ENCODE assay signal across 10 cellular contexts in the genomic region with DNA sequence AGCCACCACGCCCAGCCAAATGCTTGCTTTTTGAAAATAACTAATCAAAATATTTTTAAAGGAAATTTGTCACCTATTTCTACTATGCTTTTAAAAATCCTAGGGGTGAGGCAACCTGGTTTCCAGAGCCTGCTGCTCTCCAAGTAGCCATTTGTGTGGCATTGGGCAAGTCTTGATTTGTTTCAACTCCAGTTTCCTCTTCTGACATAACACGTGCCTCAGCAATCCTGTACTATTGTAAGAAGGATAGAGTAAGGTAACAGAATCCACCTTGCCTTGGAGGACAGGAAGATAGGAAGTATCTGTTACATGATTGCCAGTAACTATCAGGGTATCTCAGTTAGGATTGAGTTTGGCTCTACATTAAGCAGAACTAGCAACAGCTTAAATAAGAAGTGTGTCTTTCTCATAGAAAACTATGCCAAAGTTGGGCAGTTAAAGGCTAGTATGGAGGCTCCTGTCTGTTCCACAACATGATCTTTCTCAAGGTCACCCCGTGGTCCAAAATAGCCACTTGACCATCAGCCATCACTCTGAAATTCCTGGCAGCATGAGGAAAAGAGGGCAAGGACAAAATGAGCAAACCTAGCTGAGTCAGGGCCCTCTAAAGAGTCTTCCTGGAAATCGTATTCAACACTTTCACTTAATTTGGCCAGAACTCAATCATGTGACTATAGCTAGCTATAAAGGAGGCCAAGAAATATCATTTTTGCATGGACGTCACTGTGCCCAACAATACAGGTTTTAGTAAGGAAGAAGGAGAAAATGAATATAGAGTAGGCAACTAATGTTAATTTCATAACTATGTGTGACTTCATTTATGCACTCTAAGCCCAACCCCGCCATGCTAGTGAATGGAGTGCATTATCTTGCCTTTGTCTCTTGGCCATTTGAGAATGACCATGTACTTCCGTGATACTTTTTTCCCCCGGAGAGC.
DNase-seq lines count a peak whose midpoint lies in the region; ATAC-seq and TF ChIP-seq lines count a peak whose summit lies in the region.
"Had no signal": no experiment of that assay in that cellular context is flagged by ENCODE, and none has a peak within 500 bp of the region (broad histone marks: within the 10 kb centered on the region; RNA-seq: fewer than 3 reads in every experiment).

No MANE protein-coding gene starts in this region.

- ATAC-seq in activated CD4-positive, alpha-beta T cell treated with anti-CD3 and anti-CD28 coated beads for 36 hours: peak; percentile 49
- ATAC-seq in left cardiac atrium (peak; percentile 74 to 80), GM21381 (IDR thresholded peaks at IDR 0.05; ENCODE audit: unreplicated experiment) (no peak), GM19023 (IDR thresholded peaks at IDR 0.05; ENCODE audit: unreplicated experiment) (no peak)
- peak; percentile 87 for ATAC-seq in stimulated activated effector memory CD8-positive, alpha-beta T cell treated with anti-CD3 and anti-CD28 coated beads, Interleukin-12 subunit alpha, Interleukin-12 subunit beta, amount 100 ng/mL, for 72 hours

- intact Hi-C loops in activated CD4-positive, alpha-beta T cell treated with anti-CD3 and anti-CD28 coated beads for 36 hours (cut with DNase I, micrococcal nuclease): no loop called here
- intact Hi-C loops in ascending aorta (cut with DNase I): no loop called here
- intact Hi-C loops in left cardiac atrium (cut with DNase I): no loop called here

- peak overlapping the region; percentile 26 to 30 for H3K27ac ChIP-seq in ascending aorta

- no peak overlapping the region for H3K4me3 ChIP-seq in ascending aorta

- H3K4me3 Mint-ChIP-seq in activated CD4-positive, alpha-beta T cell treated with anti-CD3 and anti-CD28 coated beads for 36 hours: no peak overlapping the region
- no peak overlapping the region for H3K4me3 Mint-ChIP-seq in stimulated activated effector memory CD8-positive, alpha-beta T cell treated with anti-CD3 and anti-CD28 coated beads, Interleukin-12 subunit alpha, Interleukin-12 subunit beta, amount 100 ng/mL, for 72 hours
- H3K4me3 Mint-ChIP-seq: type B pancreatic cell had no signal

- H3K4me1 Mint-ChIP-seq in activated CD4-positive, alpha-beta T cell treated with anti-CD3 and anti-CD28 coated beads for 36 hours: peaks cover 23% of the 10 kb centered on the region
- peaks cover 17% of the 10 kb centered on the region for H3K4me1 Mint-ChIP-seq in stimulated activated effector memory CD8-positive, alpha-beta T cell treated with anti-CD3 and anti-CD28 coated beads, Interleukin-12 subunit alpha, Interleukin-12 subunit beta, amount 100 ng/mL, for 72 hours

- no peak for TF ChIP-seq CTCF in ascending aorta (IDR thresholded peaks at IDR 0.05)

- H3K9me3 ChIP-seq in ascending aorta: no peaks in the 10 kb centered on the region

- no peak for DNase-seq in activated CD4-positive, alpha-beta T cell treated with anti-CD3 and anti-CD28 coated beads for 36 hours
- no peak for DNase-seq in activated CD4-positive, alpha-beta T cell treated with anti-CD3 and anti-CD28 coated beads, Interleukin-2, amount 50 U/mL, for 48 hours
- DNase-seq in ascending aorta (ENCODE audit: low spot score in 2 of 2): no peak
- DNase-seq in left cardiac atrium: no peak
- peak in 1 of 2 donors; percentile 54 for DNase-seq in stimulated activated effector memory CD8-positive, alpha-beta T cell treated with anti-CD3 and anti-CD28 coated beads, Interleukin-12 subunit alpha, Interleukin-12 subunit beta, amount 100 ng/mL, for 72 hours (ENCODE audit: low spot score in 2 of 2)
- no peak for DNase-seq in NCI-H524 treated with DMSO at 0.1 percent for 48 hours (lab: John Stamatoyannopoulos, UW)
- DNase-seq: NCI-H446 had no signal

- H3K36me3 ChIP-seq in ascending aorta: peaks cover 21 to 22% of the 10 kb centered on the region in 2 donors

- POLR2A ChIA-PET in activated CD4-positive, alpha-beta T cell treated with anti-CD3 and anti-CD28 coated beads for 36 hours (lab: Charles Lee): no interaction called here

- peak overlapping the region; percentile 72 for H3K27ac Mint-ChIP-seq in activated CD4-positive, alpha-beta T cell treated with anti-CD3 and anti-CD28 coated beads for 36 hours
- peak overlapping the region; percentile 4 for H3K27ac Mint-ChIP-seq in stimulated activated effector memory CD8-positive, alpha-beta T cell treated with anti-CD3 and anti-CD28 coated beads, Interleukin-12 subunit alpha, Interleukin-12 subunit beta, amount 100 ng/mL, for 72 hours
- H3K27ac Mint-ChIP-seq: type B pancreatic cell had no signal

- peaks cover 4% of the 10 kb centered on the region in 2 donors for H3K4me1 ChIP-seq in ascending aorta

- H3K27me3 ChIP-seq in ascending aorta: no peaks in the 10 kb centered on the region

- no peaks in the 10 kb centered on the region for H3K27me3 Mint-ChIP-seq in activated CD4-positive, alpha-beta T cell treated with anti-CD3 and anti-CD28 coated beads for 36 hours
- H3K27me3 Mint-ChIP-seq: type B pancreatic cell had no signal

- H3K36me3 Mint-ChIP-seq in activated CD4-positive, alpha-beta T cell treated with anti-CD3 and anti-CD28 coated beads for 36 hours (ENCODE audit: low read depth): peaks cover 27% of the 10 kb centered on the region
- peaks cover 39% of the 10 kb centered on the region for H3K36me3 Mint-ChIP-seq in stimulated activated effector memory CD8-positive, alpha-beta T cell treated with anti-CD3 and anti-CD28 coated beads, Interleukin-12 subunit alpha, Interleukin-12 subunit beta, amount 100 ng/mL, for 72 hours

- no peaks in the 10 kb centered on the region for H3K9me3 Mint-ChIP-seq in activated CD4-positive, alpha-beta T cell treated with anti-CD3 and anti-CD28 coated beads for 36 hours (ENCODE audit: low read depth)
- H3K9me3 Mint-ChIP-seq in stimulated activated effector memory CD8-positive, alpha-beta T cell treated with anti-CD3 and anti-CD28 coated beads, Interleukin-12 subunit alpha, Interleukin-12 subunit beta, amount 100 ng/mL, for 72 hours: no peaks in the 10 kb centered on the region
- H3K9me3 Mint-ChIP-seq: type B pancreatic cell had no signal

- CTCF ChIA-PET in activated CD4-positive, alpha-beta T cell treated with anti-CD3 and anti-CD28 coated beads for 36 hours (lab: Charles Lee): interaction anchor here (0.9 to 2.3 kb wide), 4 partner anchors 9 to 12 kb away, joined by 3 to 8 read pairs (median 5); no protein-coding TSS in a partner anchor

Comparison
In these comparisons a context has a peak if more than half of its experiments do, and no peak if none do; other contexts are left out.
1. ATAC-seq: peak in activated CD4-positive, alpha-beta T cell treated with anti-CD3 and anti-CD28 coated beads for 36 hours (single experiment), left cardiac atrium (2 of 2) and stimulated activated effector memory CD8-positive, alpha-beta T cell treated with anti-CD3 and anti-CD28 coated beads, Interleukin-12 subunit alpha, Interleukin-12 subunit beta, amount 100 ng/mL, for 72 hours (single experiment); none in GM21381 (single experiment) and GM19023 (single experiment).